Comparison of ENCODE assay signal across 8 cellular contexts in the genomic region with DNA sequence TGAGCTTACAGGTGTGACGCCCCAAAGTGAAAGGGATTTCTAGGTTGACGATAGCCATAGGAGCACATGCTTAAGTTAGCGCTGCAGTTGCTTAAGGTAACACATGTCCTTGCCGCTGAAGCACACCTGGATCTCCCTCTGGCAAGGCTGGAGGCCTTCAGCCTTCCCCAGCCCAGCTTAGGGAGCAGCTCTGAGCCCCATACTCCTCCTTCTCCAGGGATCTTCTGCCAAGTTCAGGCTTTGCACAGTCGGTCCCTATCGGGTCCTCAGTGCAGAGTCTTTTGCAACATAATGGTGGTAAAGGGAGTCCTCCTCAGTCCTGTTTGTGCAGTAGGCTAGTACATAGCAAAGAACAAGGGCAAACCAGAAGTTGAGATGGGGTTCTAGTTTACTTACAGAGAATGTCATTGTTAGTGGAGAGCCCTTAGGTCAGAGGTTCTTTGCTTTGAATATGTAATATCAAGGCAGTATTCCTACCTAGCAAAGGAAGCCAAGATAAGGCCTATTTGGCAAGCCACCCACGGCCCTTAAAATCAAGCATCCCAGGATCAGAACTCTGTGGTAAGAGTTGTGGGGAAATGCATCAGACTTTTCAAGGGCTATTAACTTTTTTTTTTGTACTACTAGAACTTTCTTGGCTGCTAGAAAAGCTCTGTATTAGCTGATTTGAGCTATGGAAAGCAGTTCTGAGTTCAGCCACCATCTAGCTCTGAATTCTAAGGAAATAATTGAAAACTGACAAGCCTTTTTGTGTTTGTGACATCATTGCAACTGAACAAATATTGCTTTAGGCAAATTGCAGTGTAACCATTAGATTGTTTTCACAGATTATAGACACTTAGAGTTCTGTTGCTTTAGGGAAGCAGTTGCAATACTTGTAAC. TPM values are rescaled to one million over a fixed set of nuclear protein-coding genes. Genes with fewer than 3 reads are reported as not detected.
DNase-seq lines count a peak whose midpoint lies in the region; ATAC-seq and TF ChIP-seq lines count a peak whose summit lies in the region.

No MANE protein-coding gene starts in this region.

- POLR2A ChIA-PET in GM10248 (lab: Yijun Ruan, JAX), result no interaction called here

- H3K9me3 Mint-ChIP-seq in stimulated activated naive CD8-positive, alpha-beta T cell treated with anti-CD3 and anti-CD28 coated beads, Interleukin-15, Interleukin-2, amounts not matched to agents 100 ng/mL and 50 ng/mL, for 24 hours, result no peaks in the 10 kb centered on the region
- no peaks in the 10 kb centered on the region for H3K9me3 Mint-ChIP-seq in mesothelial cell of epicardium

- peak overlapping the region; percentile 69 to 71 for H3K4me3 ChIP-seq in cardiac fibroblast (replicated peaks in 1 of 2; ENCODE audit: low read depth in 2 of 2, low read length in 2 of 2)

- CTCF ChIA-PET in GM10248 (lab: Yijun Ruan, JAX), result interaction anchor here (1.9 to 2.0 kb wide), 2 partner anchors 11 to 187 kb away, joined by 4 to 7 read pairs; no protein-coding TSS in a partner anchor

- peaks cover 36% of the 10 kb centered on the region for H3K4me1 Mint-ChIP-seq in stimulated activated naive CD8-positive, alpha-beta T cell treated with anti-CD3 and anti-CD28 coated beads, Interleukin-15, Interleukin-2, amounts not matched to agents 100 ng/mL and 50 ng/mL, for 24 hours (ENCODE audit: low read depth)
- H3K4me1 Mint-ChIP-seq in mesothelial cell of epicardium, result peaks cover 26% of the 10 kb centered on the region

- H3K27me3 Mint-ChIP-seq in stimulated activated naive CD8-positive, alpha-beta T cell treated with anti-CD3 and anti-CD28 coated beads, Interleukin-15, Interleukin-2, amounts not matched to agents 100 ng/mL and 50 ng/mL, for 24 hours, result no peaks in the 10 kb centered on the region
- peaks cover 87% of the 10 kb centered on the region for H3K27me3 Mint-ChIP-seq in mesothelial cell of epicardium (ENCODE audit: low read depth)

- no peak overlapping the region for H3K27ac Mint-ChIP-seq in stimulated activated naive CD8-positive, alpha-beta T cell treated with anti-CD3 and anti-CD28 coated beads, Interleukin-15, Interleukin-2, amounts not matched to agents 100 ng/mL and 50 ng/mL, for 24 hours
- H3K27ac Mint-ChIP-seq in mesothelial cell of epicardium, result peak overlapping the region; percentile 57

- TF ChIP-seq CTCF in cardiac fibroblast (IDR thresholded peaks at IDR 0.05; ENCODE audit: low read depth, low read length), result no peak
- TF ChIP-seq CTCF in mesothelial cell of epicardium (IDR thresholded peaks at IDR 0.05; ENCODE audit: unreplicated experiment), result no peak
- TF ChIP-seq CTCF in GM10248 (IDR thresholded peaks at IDR 0.05; ENCODE audit: control extremely low read depth, extremely low read depth, low read depth, missing control alignments), result no peak

- no peak for DNase-seq in stimulated activated naive CD8-positive, alpha-beta T cell treated with anti-CD3 and anti-CD28 coated beads, Interleukin-15, Interleukin-2, amounts not matched to agents 100 U/mL and 50 U/mL, for 24 hours
- DNase-seq in cardiac fibroblast (ENCODE audit: low read depth in 2 of 2), result peak; percentile 36 to 86
- no peak for DNase-seq in mesothelial cell of epicardium (ENCODE audit: low spot score in 2 of 2, unreplicated experiment in 2 of 2)
- DNase-seq in stimulated activated CD4-positive, alpha-beta T cell treated with anti-CD3 and anti-CD28 coated beads, Interleukin-4, amount 100 ng/mL, for 24 hours, result no peak
- no peak for DNase-seq in stimulated activated CD4-positive, alpha-beta T cell treated with anti-CD3 and anti-CD28 coated beads, Interleukin-15, amount 100 ng/mL, for 24 hours
- no peak for DNase-seq in GM10248 (ENCODE audit: extremely low spot score)

- H3K36me3 Mint-ChIP-seq in stimulated activated naive CD8-positive, alpha-beta T cell treated with anti-CD3 and anti-CD28 coated beads, Interleukin-15, Interleukin-2, amounts not matched to agents 100 ng/mL and 50 ng/mL, for 24 hours (ENCODE audit: low read depth), result peaks cover 27% of the 10 kb centered on the region
- H3K36me3 Mint-ChIP-seq in mesothelial cell of epicardium, result no peaks in the 10 kb centered on the region

- no peak for ATAC-seq in stimulated activated naive CD8-positive, alpha-beta T cell treated with anti-CD3 and anti-CD28 coated beads, Interleukin-15, Interleukin-2, amounts not matched to agents 100 U/mL and 50 U/mL, for 24 hours
- ATAC-seq in HG02870 (IDR thresholded peaks at IDR 0.05; ENCODE audit: unreplicated experiment), result no peak

- peak overlapping the region; percentile 94 for H3K4me3 Mint-ChIP-seq in stimulated activated naive CD8-positive, alpha-beta T cell treated with anti-CD3 and anti-CD28 coated beads, Interleukin-15, Interleukin-2, amounts not matched to agents 100 ng/mL and 50 ng/mL, for 24 hours
- peak overlapping the region; percentile 76 for H3K4me3 Mint-ChIP-seq in mesothelial cell of epicardium

RNA-seq across cellular contexts. Expression of a gene that starts 1.4 kb away (rescaled TPM):
- 2.1 to 3.8 TPM (median 3.1 TPM) in 3 replicates for total RNA-seq in mesothelial cell of epicardium

RNA-seq across cellular contexts. Expression of a gene that starts 21.1 kb away (rescaled TPM):
- total RNA-seq in mesothelial cell of epicardium, result 21.8 to 23.4 TPM (median 22.2 TPM) in 3 replicates

Comparison
In these comparisons a context has a peak if more than half of its experiments do, and no peak if none do; other contexts are left out.
1. DNase-seq: peak in cardiac fibroblast (2 of 2); none in stimulated activated naive CD8-positive, alpha-beta T cell treated with anti-CD3 and anti-CD28 coated beads, Interleukin-15, Interleukin-2, amounts not matched to agents 100 U/mL and 50 U/mL, for 24 hours (single experiment), mesothelial cell of epicardium (0 of 2), stimulated activated CD4-positive, alpha-beta T cell treated with anti-CD3 and anti-CD28 coated beads, Interleukin-4, amount 100 ng/mL, for 24 hours (single experiment), stimulated activated CD4-positive, alpha-beta T cell treated with anti-CD3 and anti-CD28 coated beads, Interleukin-15, amount 100 ng/mL, for 24 hours (single experiment) and GM10248 (single experiment).